14 cellular contexts compared by ENCODE assay signal in the genomic region with DNA sequence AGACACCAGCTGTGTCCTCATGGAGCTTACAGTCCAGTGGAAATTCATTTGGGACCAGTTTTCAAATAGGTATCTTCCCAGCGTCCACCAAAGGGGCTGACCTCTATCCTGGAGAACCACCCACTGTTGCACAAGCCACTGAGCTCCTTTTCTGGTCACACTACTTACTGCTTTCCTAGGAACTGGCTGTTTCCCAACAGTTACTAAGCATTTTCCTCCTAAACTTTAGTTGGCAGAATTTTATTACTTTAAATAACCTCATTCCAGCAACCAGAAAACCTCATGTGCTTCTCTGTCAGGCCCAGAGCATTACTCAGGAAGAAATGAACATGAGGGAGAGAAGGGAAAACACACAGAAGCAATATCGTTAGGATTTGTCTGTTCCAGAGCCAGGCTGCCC.
"Had no signal": no experiment of that assay in that cellular context is flagged by ENCODE, and none has a peak within 500 bp of the region (broad histone marks: within the 10 kb centered on the region; RNA-seq: fewer than 3 reads in every experiment).

No MANE protein-coding gene starts in this region.

- H3K27me3 ChIP-seq: brain microvascular endothelial cell, neural progenitor cell, spleen had no signal

- H3K4me1 ChIP-seq: parathyroid adenoma, spleen had no signal

- H3K36me3 ChIP-seq: brain microvascular endothelial cell, neural progenitor cell, spleen had no signal

- H3K36me3 Mint-ChIP-seq: neural progenitor cell; stimulated activated naive B cell treated with anti-CD40 and anti-IgM and Interleukin-4, amounts not matched to agents 10 μg/mL and 1 μg/mL and 100 μg/mL, for 72 hours had no signal

- DNase-seq: activated naive CD4-positive, alpha-beta T cell treated with anti-CD3 and anti-CD28 coated beads, Interleukin-2, amount 50 U/mL, for 16 hours; activated T-cell treated with anti-CD3 and anti-CD28 coated beads, Interleukin-2, amount 50 U/mL, for 1 hour; amniotic stem cell; brain microvascular endothelial cell; cerebellar nuclear complex; foreskin melanocyte; left ventricle myocardium superior; spleen; stimulated activated CD4-positive, alpha-beta T cell treated with anti-CD3 and anti-CD28 coated beads, Interleukin-1b, Interleukin-23, amount 100 ng/mL, for 48 hours; stimulated activated naive B cell treated with anti-CD40 and anti-IgM and Interleukin-4, amounts not matched to agents 10 μg/mL and 1 μg/mL and 100 μg/mL, for 72 hours had no signal

- H3K4me3 Mint-ChIP-seq: endodermal cell; neural progenitor cell; stimulated activated naive B cell treated with anti-CD40 and anti-IgM and Interleukin-4, amounts not matched to agents 10 μg/mL and 1 μg/mL and 100 μg/mL, for 72 hours had no signal

- H3K27ac ChIP-seq: brain microvascular endothelial cell, neural progenitor cell, parathyroid adenoma, spleen had no signal

- H3K4me3 ChIP-seq: neural progenitor cell, spleen had no signal

- H2AFZ ChIP-seq: parathyroid adenoma had no signal

- H3K27ac Mint-ChIP-seq: endodermal cell; stimulated activated naive B cell treated with anti-CD40 and anti-IgM and Interleukin-4, amounts not matched to agents 10 μg/mL and 1 μg/mL and 100 μg/mL, for 72 hours had no signal

- ATAC-seq: activated CD4-positive, CD25-positive, alpha-beta regulatory T cell treated with anti-CD3 and anti-CD28 coated beads, Interleukin-2, amount 50 U/mL, for 24 hours; left ventricle myocardium superior; stimulated activated naive B cell treated with anti-CD40 and anti-IgM and Interleukin-4, amounts not matched to agents 10 μg/mL and 1 μg/mL and 100 μg/mL, for 72 hours had no signal

- H3K79me2 ChIP-seq: parathyroid adenoma had no signal

- H3K9me3 Mint-ChIP-seq: stimulated activated naive B cell treated with anti-CD40 and anti-IgM and Interleukin-4, amounts not matched to agents 10 μg/mL and 1 μg/mL and 100 μg/mL, for 72 hours had no signal

- H3K4me1 Mint-ChIP-seq: stimulated activated naive B cell treated with anti-CD40 and anti-IgM and Interleukin-4, amounts not matched to agents 10 μg/mL and 1 μg/mL and 100 μg/mL, for 72 hours had no signal

- H3K9me3 ChIP-seq: spleen had no signal
